9 cellular contexts compared by ENCODE assay signal in genomic region chr1:27949027-27949426, GRCh38. TPM values are rescaled to one million over a fixed set of nuclear protein-coding genes. Genes with fewer than 3 reads are reported as not detected.
"Had no signal": no experiment of that assay in that cellular context is flagged by ENCODE, and none has a peak within 500 bp of the region (broad histone marks: within the 10 kb centered on the region; RNA-seq: fewer than 3 reads in every experiment).

No MANE protein-coding gene starts in this region.

- H3K9me3 ChIP-seq: HAP-1 had no signal

- H3K4me1 ChIP-seq: HAP-1 had no signal

- H3K4me3 Mint-ChIP-seq: HFFc6, IgD-negative memory B cell had no signal

- H3K9ac ChIP-seq: GM23248 had no signal

- H2AFZ ChIP-seq: GM23248 had no signal

- H3K4me3 ChIP-seq: GM23248, HAP-1 had no signal

- H3K27ac ChIP-seq: GM23248 had no signal

- H3K9me3 Mint-ChIP-seq: HFFc6, IgD-negative memory B cell had no signal

- H3K27ac Mint-ChIP-seq: HFFc6, IgD-negative memory B cell had no signal

- H3K36me3 ChIP-seq: HAP-1 had no signal

- FAIRE-seq: HTR-8/SVneo had no signal

- DNase-seq: GM23248, GOT3, H7, HFFc6 had no signal

- ATAC-seq: HCT116 had no signal

RNA-seq across cellular contexts. Expression of gene XKR8, which starts 10.7 kb away (rescaled TPM):
- total RNA-seq: H4 had no signal

RNA-seq across cellular contexts. Expression of gene SMPDL3B, which starts 14.2 kb away (rescaled TPM):
- total RNA-seq: GM23248, HFFc6 had no signal
- polyA plus RNA-seq: GM23248, IgD-negative memory B cell had no signal
